9 cellular contexts compared by ENCODE assay signal in genomic region chr16:9089660-9090059, GRCh38. TPM values are rescaled to one million over a fixed set of nuclear protein-coding genes. Genes with fewer than 3 reads are reported as not detected.
DNase-seq lines count a peak whose midpoint lies in the region; ATAC-seq and TF ChIP-seq lines count a peak whose summit lies in the region.
"Had no signal": no experiment of that assay in that cellular context is flagged by ENCODE, and none has a peak within 500 bp of the region (broad histone marks: within the 10 kb centered on the region; RNA-seq: fewer than 3 reads in every experiment).

No MANE protein-coding gene starts in this region.

- H3K4me3 ChIP-seq in BE2C (ENCODE audit: low read depth, low read length) = peak overlapping the region; percentile 67
- H3K4me3 ChIP-seq in HUES6 (ENCODE audit: low read depth, low read length) = peak overlapping the region; percentile 74

- H3K36me3 ChIP-seq in BE2C (peaks cover 18% of the 10 kb centered on the region; the same call in 1 of the 2 replicates), HUES6 (ENCODE audit: control insufficient read depth, insufficient read depth, low read length) (peaks cover 19% of the 10 kb centered on the region)

- CTCF ChIA-PET in GM10248 (lab: Yijun Ruan, JAX) = no interaction called here

- H3K4me3 Mint-ChIP-seq in chondrocyte (ENCODE audit: unreplicated experiment) (peak overlapping the region; percentile 87), neural crest cell (peak overlapping the region; percentile 88)

- H3K4me1 ChIP-seq in BE2C (0 out of 2 replicates have a peak, but pooled peaks cover 3% of the 10 kb centered on the region), HUES6 (ENCODE audit: control insufficient read depth, insufficient read depth, low read length) (peaks cover 16% of the 10 kb centered on the region)

- H3K9me3 ChIP-seq in BE2C = no peaks in the 10 kb centered on the region
- H3K9me3 ChIP-seq in HUES6 (ENCODE audit: control insufficient read depth, insufficient read depth, low read depth, low read length) = no peaks in the 10 kb centered on the region

- H3K27me3 Mint-ChIP-seq in chondrocyte (ENCODE audit: low read depth) (no peaks in the 10 kb centered on the region), neural crest cell (ENCODE audit: low read depth) (peaks cover 3% of the 10 kb centered on the region)

- no peak for TF ChIP-seq CTCF in BE2C (IDR thresholded peaks at IDR 0.05; ENCODE audit: low read depth, low read length)
- no peak for TF ChIP-seq CTCF in chondrocyte (IDR thresholded peaks at IDR 0.05)
- TF ChIP-seq CTCF in neural crest cell (conservative IDR thresholded peaks at IDR 0.05) = no peak
- TF ChIP-seq CTCF in GM10248 (IDR thresholded peaks at IDR 0.05; ENCODE audit: control extremely low read depth, extremely low read depth, low read depth, missing control alignments) = no peak

- peaks cover 13% of the 10 kb centered on the region for H3K36me3 Mint-ChIP-seq in chondrocyte (ENCODE audit: low read depth)
- peaks cover 10% of the 10 kb centered on the region for H3K36me3 Mint-ChIP-seq in neural crest cell (ENCODE audit: low read depth)

- H3K9ac ChIP-seq in HUES6 (ENCODE audit: low read length) = peak overlapping the region; percentile 84

- H3K27ac Mint-ChIP-seq in chondrocyte (ENCODE audit: unreplicated experiment) (peak overlapping the region; percentile 88), neural crest cell (ENCODE audit: unreplicated experiment) (peak overlapping the region; percentile 24)

- POLR2A ChIA-PET in GM10248 (lab: Yijun Ruan, JAX) = no interaction called here

- H3K4me1 Mint-ChIP-seq in chondrocyte (ENCODE audit: low read depth) = peaks cover 20% of the 10 kb centered on the region
- H3K4me1 Mint-ChIP-seq in neural crest cell = peaks cover 26% of the 10 kb centered on the region

- DNase-seq in BE2C (no peak), chondrocyte (ENCODE audit: low spot score) (no peak), neural crest cell (ENCODE audit: low read depth, low spot score) (no peak), GM10248 (ENCODE audit: extremely low spot score) (no peak)
- DNase-seq: NCI-H748 treated with DMSO at 0.1 percent for 48 hours had no signal

- peak overlapping the region; percentile 87; the same call in 1 of the 2 replicates for H3K27ac ChIP-seq in HUES6 (ENCODE audit: low read depth, low read length)

- ATAC-seq in HG02852 (IDR thresholded peaks at IDR 0.05; ENCODE audit: unreplicated experiment) (no peak), HG03457 (IDR thresholded peaks at IDR 0.05; ENCODE audit: unreplicated experiment) (no peak), GM21825 (IDR thresholded peaks at IDR 0.05; ENCODE audit: unreplicated experiment) (no peak)

- H3K27me3 ChIP-seq in BE2C = no peaks in the 10 kb centered on the region
- no peaks in the 10 kb centered on the region for H3K27me3 ChIP-seq in HUES6 (ENCODE audit: control insufficient read depth, insufficient read depth, low read length)

- no peaks in the 10 kb centered on the region for H3K9me3 Mint-ChIP-seq in chondrocyte (ENCODE audit: low read depth)
- H3K9me3 Mint-ChIP-seq in neural crest cell = no peaks in the 10 kb centered on the region

RNA-seq across cellular contexts. Expression of gene HAPSTR1, which starts 1.8 kb away (rescaled TPM):
- 34.2 TPM for polyA plus RNA-seq in BE2C (2012; ENCODE audit: insufficient read depth, insufficient read length, low read depth)
- total RNA-seq in chondrocyte (82.5 to 84.3 TPM (median 83.0 TPM) in 3 replicates), neural crest cell (80.1 and 81.1 TPM in 2 replicates)
